Comparison of ENCODE assay signal across 16 cellular contexts in genomic region chr12:32708926-32709325, GRCh38. TPM values are rescaled to one million over a fixed set of nuclear protein-coding genes. Genes with fewer than 3 reads are reported as not detected.
DNase-seq lines count a peak whose midpoint lies in the region; ATAC-seq, FAIRE-seq and TF ChIP-seq lines count a peak whose summit lies in the region.
"Had no signal": no experiment of that assay in that cellular context is flagged by ENCODE, and none has a peak within 500 bp of the region (broad histone marks: within the 10 kb centered on the region; RNA-seq: fewer than 3 reads in every experiment).

No MANE protein-coding gene starts in this region.

- no peaks in the 10 kb centered on the region for H3K27me3 Mint-ChIP-seq in activated T-helper 17 cell treated with anti-CD3 and anti-CD28 coated beads, Interleukin-2, amount 50 U/mL, for 72 hours
- H3K27me3 Mint-ChIP-seq: CD4-positive, alpha-beta memory T cell had no signal

- H3K36me3 Mint-ChIP-seq in activated T-helper 17 cell treated with anti-CD3 and anti-CD28 coated beads, Interleukin-2, amount 50 U/mL, for 72 hours (ENCODE audit: low read depth), result peaks cover 78% of the 10 kb centered on the region

- H4K20me1 ChIP-seq in keratinocyte (ENCODE audit: control insufficient read depth, extremely low read depth, insufficient read depth, low read length), result no peaks in the 10 kb centered on the region

- H3K4me3 ChIP-seq in bronchial epithelial cell (ENCODE audit: low read depth, low read length), result no peak overlapping the region
- no peak overlapping the region for H3K4me3 ChIP-seq in keratinocyte (ENCODE audit: control insufficient read depth in 2 of 3, extremely low read depth in 1 of 3, insufficient read depth in 2 of 3, low read depth in 1 of 3, low read length in 3 of 3)
- no peak overlapping the region for H3K4me3 ChIP-seq in WERI-Rb-1 (ENCODE audit: low read depth, low read length)
- H3K4me3 ChIP-seq: GM23248 had no signal

- H3K9ac ChIP-seq in keratinocyte (ENCODE audit: control insufficient read depth, extremely low read depth, insufficient read depth, low read length), result no peak overlapping the region
- H3K9ac ChIP-seq: GM23248 had no signal

- DNase-seq in bronchial epithelial cell (ENCODE audit: low read depth), result no peak
- no peak for DNase-seq in keratinocyte (ENCODE audit: low read depth, low spot score)
- no peak for DNase-seq in WERI-Rb-1
- DNase-seq: C1 segment of cervical spinal cord; Caco-2; CD4-positive, alpha-beta memory T cell; DMS153; DND-41; GM23248; H9 had no signal

- H2AFZ ChIP-seq in keratinocyte (ENCODE audit: control insufficient read depth, low read length), result no peak overlapping the region
- H2AFZ ChIP-seq: GM23248 had no signal

- H3K4me1 ChIP-seq in keratinocyte (ENCODE audit: control insufficient read depth, extremely low read depth, insufficient read depth, low read length), result no peaks in the 10 kb centered on the region
- H3K4me1 ChIP-seq: Caco-2 had no signal

- ATAC-seq in activated T-helper 17 cell treated with anti-CD3 and anti-CD28 coated beads, Interleukin-2, amount 50 U/mL, for 72 hours (replicated peaks), result no peak
- ATAC-seq in HG02870 (IDR thresholded peaks at IDR 0.05; ENCODE audit: unreplicated experiment) (no peak), GM21825 (IDR thresholded peaks at IDR 0.05; ENCODE audit: unreplicated experiment) (no peak)
- ATAC-seq: HCT116 had no signal

- no peak overlapping the region for H3K27ac ChIP-seq in keratinocyte (ENCODE audit: control insufficient read depth, insufficient read depth, low read length)
- H3K27ac ChIP-seq in WERI-Rb-1, result no peak overlapping the region
- H3K27ac ChIP-seq: GM23248 had no signal

- no peaks in the 10 kb centered on the region for H3K9me3 Mint-ChIP-seq in activated T-helper 17 cell treated with anti-CD3 and anti-CD28 coated beads, Interleukin-2, amount 50 U/mL, for 72 hours
- H3K9me3 Mint-ChIP-seq: CD4-positive, alpha-beta memory T cell; H9 had no signal

- no peaks in the 10 kb centered on the region for H3K4me1 Mint-ChIP-seq in activated T-helper 17 cell treated with anti-CD3 and anti-CD28 coated beads, Interleukin-2, amount 50 U/mL, for 72 hours
- H3K4me1 Mint-ChIP-seq: H9 had no signal

- H3K4me2 ChIP-seq in keratinocyte (ENCODE audit: control insufficient read depth, extremely low read depth, insufficient read depth, low read depth, low read length), result no peak overlapping the region

- peak; percentile 7 for FAIRE-seq in bronchial epithelial cell (lab: Jason Lieb, UNC)
- FAIRE-seq in keratinocyte (lab: Jason Lieb, UNC), result peak; percentile 36
- FAIRE-seq: GM12892, H1 had no signal

- no peaks in the 10 kb centered on the region for H3K9me3 ChIP-seq in keratinocyte (ENCODE audit: control insufficient read depth, low read depth, low read length)
- no peaks in the 10 kb centered on the region for H3K9me3 ChIP-seq in WERI-Rb-1 (ENCODE audit: severe bottlenecking)
- H3K9me3 ChIP-seq: Caco-2 had no signal

- TF ChIP-seq CTCF in bronchial epithelial cell (IDR thresholded peaks at IDR 0.05; ENCODE audit: insufficient read depth, low read length, severe bottlenecking), result no peak
- no peak for TF ChIP-seq CTCF in keratinocyte (optimal IDR thresholded peaks at IDR 0.05 in 1 of 3, IDR thresholded peaks at IDR 0.05 in 1 of 3, conservative IDR thresholded peaks at IDR 0.05 in 1 of 3; ENCODE audit: extremely low read depth in 1 of 3, insufficient read depth in 2 of 3, low read length in 3 of 3)
- TF ChIP-seq CTCF in WERI-Rb-1 (IDR thresholded peaks at IDR 0.05; ENCODE audit: low read depth, low read length), result no peak

- no peak overlapping the region for H3K4me3 Mint-ChIP-seq in activated T-helper 17 cell treated with anti-CD3 and anti-CD28 coated beads, Interleukin-2, amount 50 U/mL, for 72 hours
- H3K4me3 Mint-ChIP-seq: H9 had no signal

- no peaks in the 10 kb centered on the region for H3K27me3 ChIP-seq in bronchial epithelial cell (ENCODE audit: control insufficient read depth, insufficient read depth, low read length)
- no peaks in the 10 kb centered on the region for H3K27me3 ChIP-seq in keratinocyte (ENCODE audit: control insufficient read depth, extremely low read depth, insufficient read depth, low read length)
- H3K27me3 ChIP-seq in WERI-Rb-1 (ENCODE audit: insufficient read depth, low read depth, severe bottlenecking), result no peaks in the 10 kb centered on the region

- H3K27ac Mint-ChIP-seq in activated T-helper 17 cell treated with anti-CD3 and anti-CD28 coated beads, Interleukin-2, amount 50 U/mL, for 72 hours, result peak overlapping the region; percentile 63
- H3K27ac Mint-ChIP-seq: CD4-positive, alpha-beta memory T cell; H9 had no signal

- peaks cover 14% of the 10 kb centered on the region for H3K79me2 ChIP-seq in keratinocyte (ENCODE audit: control insufficient read depth, insufficient read depth, low read length)

- no peaks in the 10 kb centered on the region for H3K9me1 ChIP-seq in keratinocyte (ENCODE audit: control insufficient read depth, extremely low read depth, insufficient read depth, low read length)

- dilution Hi-C loops in keratinocyte (cut with MboI; ENCODE audit: extremely low pct_ligation_motif_present, low sequenced_read_pairs), result no loop called here

- peaks cover 7% of the 10 kb centered on the region for H3K36me3 ChIP-seq in bronchial epithelial cell (ENCODE audit: control insufficient read depth, insufficient read depth, low read length)
- H3K36me3 ChIP-seq in keratinocyte (ENCODE audit: control insufficient read depth in 2 of 2, extremely low read depth in 1 of 2, insufficient read depth in 2 of 2, low read length in 2 of 2), result peaks cover 10 to 26% of the 10 kb centered on the region in 2 experiments
- H3K36me3 ChIP-seq in WERI-Rb-1, result peaks cover 28% of the 10 kb centered on the region

RNA-seq across cellular contexts. Expression of gene DNM1L, which starts 29.8 kb away (rescaled TPM):
- total RNA-seq in activated T-helper 17 cell treated with anti-CD3 and anti-CD28 coated beads, Interleukin-2, amount 50 U/mL, for 72 hours, result 10 to 100 TPM; 44.7 to 67.6 TPM
- 68.2 and 69.2 TPM in 2 replicates for total RNA-seq in bronchial epithelial cell
- 64.8 to 115 TPM (median 89.5 TPM) in 3 replicates for polyA plus RNA-seq in keratinocyte
- polyA plus RNA-seq in keratinocyte (2011; ENCODE audit: low read depth), result 65.1 TPM
- polyA plus RNA-seq in keratinocyte (2011; cell fraction: cytosol; rRNA removed), result 51.7 and 83.9 TPM in 2 replicates
- polyA plus RNA-seq in keratinocyte (2011; cell fraction: nucleus; rRNA removed), result 108 and 137 TPM in 2 replicates
- 37.4 and 85.2 TPM in 2 replicates for polyA plus RNA-seq in keratinocyte (2012; ENCODE audit: low replicate concordance)
- 84.1 to 115 TPM (median 90.5 TPM) in 3 replicates for polyA minus RNA-seq in keratinocyte
- 57.4 TPM for polyA minus RNA-seq in keratinocyte (2011; cell fraction: cytosol; rRNA and poly(A)+ RNA removed)
- polyA minus RNA-seq in keratinocyte (2011; cell fraction: nucleus; rRNA and poly(A)+ RNA removed), result 80.5 and 124 TPM in 2 replicates

RNA-seq across cellular contexts. Expression of gene YARS2, which starts 46.8 kb away (rescaled TPM):
- total RNA-seq in activated T-helper 17 cell treated with anti-CD3 and anti-CD28 coated beads, Interleukin-2, amount 50 U/mL, for 72 hours, result 10 to 100 TPM; 19.0 to 37.6 TPM
- total RNA-seq in bronchial epithelial cell, result 29.2 and 31.0 TPM in 2 replicates
- polyA plus RNA-seq in keratinocyte, result 28.4 to 46.8 TPM (median 31.1 TPM) in 3 replicates
- polyA plus RNA-seq in keratinocyte (2011; ENCODE audit: low read depth), result 19.2 TPM
- 17.3 and 37.0 TPM in 2 replicates for polyA plus RNA-seq in keratinocyte (2011; cell fraction: cytosol; rRNA removed)
- polyA plus RNA-seq in keratinocyte (2011; cell fraction: nucleus; rRNA removed), result 26.0 and 29.1 TPM in 2 replicates
- polyA plus RNA-seq in keratinocyte (2012; ENCODE audit: low replicate concordance), result 22.7 and 34.9 TPM in 2 replicates
- polyA minus RNA-seq in keratinocyte, result 14.1 to 17.7 TPM (median 16.8 TPM) in 3 replicates
- 19.4 TPM for polyA minus RNA-seq in keratinocyte (2011; cell fraction: cytosol; rRNA and poly(A)+ RNA removed)
- polyA minus RNA-seq in keratinocyte (2011; cell fraction: nucleus; rRNA and poly(A)+ RNA removed), result 19.8 and 24.0 TPM in 2 replicates
